29 cellular contexts compared by ENCODE assay signal in the genomic region with DNA sequence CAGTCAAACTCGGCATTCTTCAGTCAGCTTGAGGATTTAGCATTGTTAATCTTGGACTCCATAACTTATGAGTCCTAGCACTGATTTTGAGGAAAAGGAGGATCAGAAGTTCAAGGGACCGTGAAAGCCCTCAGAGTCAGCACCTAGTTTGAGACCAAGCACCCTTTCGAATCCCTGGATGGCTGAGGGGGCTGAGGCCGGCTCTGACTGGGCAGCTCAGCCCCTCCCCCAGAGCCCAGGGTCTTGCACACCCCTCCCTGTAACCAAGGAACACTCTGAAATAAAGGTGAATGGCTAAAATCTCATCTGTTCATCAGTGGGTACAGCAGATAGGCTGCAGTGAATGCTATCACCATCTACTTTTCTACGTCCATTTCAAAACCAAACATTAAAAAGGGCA. TPM values are rescaled to one million over a fixed set of nuclear protein-coding genes. Genes with fewer than 3 reads are reported as not detected.
"Had no signal": no experiment of that assay in that cellular context is flagged by ENCODE, and none has a peak within 500 bp of the region (broad histone marks: within the 10 kb centered on the region; RNA-seq: fewer than 3 reads in every experiment).

No MANE protein-coding gene starts in this region.

- H3K4me3 ChIP-seq: coronary artery, dorsolateral prefrontal cortex, right lobe of liver, transverse colon had no signal

- H3K9me3 Mint-ChIP-seq: activated CD4-positive, alpha-beta memory T cell treated with anti-CD3 and anti-CD28 coated beads, Interleukin-2, amount 10 ng/mL, durations not matched to agents 7 days and 5 days; activated CD4-positive, alpha-beta T cell treated with anti-CD3 and anti-CD28 coated beads, Interleukin-2, amount 10 ng/mL, durations not matched to agents 7 days and 5 days; activated T-cell treated with anti-CD3 and anti-CD28 coated beads, Interleukin-2, amount 50 U/mL, for 72 hours; natural killer cell; T-helper 1 cell treated with Interleukin-12 subunit alpha and Interleukin-12 subunit beta and Interleukin-4 antibody, amounts not matched to agents 30 μg/mL and 1 μg/mL, for 36 hours had no signal

- DNase-seq: activated CD4-positive, alpha-beta memory T cell treated with anti-CD3 and anti-CD28 coated beads, Interleukin-2, amount 10 ng/mL, durations not matched to agents 7 days and 5 days; activated CD4-positive, alpha-beta T cell treated with anti-CD3 and anti-CD28 coated beads for 1 hour; activated CD4-positive, alpha-beta T cell treated with anti-CD3 and anti-CD28 coated beads, Interleukin-2, amount 10 ng/mL, durations not matched to agents 7 days and 5 days; activated CD8-positive, alpha-beta memory T cell treated with anti-CD3 and anti-CD28 coated beads, Interleukin-2, amount 10 ng/mL, durations not matched to agents 7 days and 5 days; activated naive CD4-positive, alpha-beta T cell; activated T-cell treated with anti-CD3 and anti-CD28 coated beads for 4 hours; activated T-cell treated with anti-CD3 and anti-CD28 coated beads, Interleukin-2, amount 50 U/mL, for 72 hours; anterior cingulate cortex; effector memory CD4-positive, alpha-beta T cell; hippocampal formation; left colon; natural killer cell; right lobe of liver; stimulated activated CD4-positive, alpha-beta T cell treated with anti-CD3 and anti-CD28 coated beads, Interleukin-12 subunit alpha, Interleukin-12 subunit beta, amount 100 ng/mL, for 4 hours; stimulated activated CD4-positive, alpha-beta T cell treated with anti-CD3 and anti-CD28 coated beads, Interleukin-4, amount 100 ng/mL, for 4 hours; stimulated activated CD8-positive, alpha-beta memory T cell treated with anti-CD3 and anti-CD28 coated beads, Interleukin-4, amount 100 ng/mL, for 48 hours; stimulated activated naive CD4-positive, alpha-beta T cell; SW 1271; T1000; transverse colon had no signal

- H3K27me3 Mint-ChIP-seq: activated CD4-positive, alpha-beta memory T cell treated with anti-CD3 and anti-CD28 coated beads, Interleukin-2, amount 10 ng/mL, durations not matched to agents 7 days and 5 days; activated CD4-positive, alpha-beta T cell treated with anti-CD3 and anti-CD28 coated beads, Interleukin-2, amount 10 ng/mL, durations not matched to agents 7 days and 5 days; activated CD8-positive, alpha-beta memory T cell treated with anti-CD3 and anti-CD28 coated beads, Interleukin-2, amount 10 ng/mL, durations not matched to agents 7 days and 5 days; activated naive CD8-positive, alpha-beta T cell had no signal

- ATAC-seq: activated CD8-positive, alpha-beta memory T cell treated with anti-CD3 and anti-CD28 coated beads, Interleukin-2, amount 10 ng/mL, durations not matched to agents 7 days and 5 days; activated T-cell treated with anti-CD3 and anti-CD28 coated beads, Interleukin-2, amount 50 U/mL, for 72 hours; natural killer cell had no signal

- H3K9me3 ChIP-seq: right lobe of liver, transverse colon had no signal

- H3K4me3 Mint-ChIP-seq: activated CD4-positive, alpha-beta memory T cell treated with anti-CD3 and anti-CD28 coated beads, Interleukin-2, amount 10 ng/mL, durations not matched to agents 7 days and 5 days; activated CD4-positive, alpha-beta T cell treated with anti-CD3 and anti-CD28 coated beads, Interleukin-2, amount 10 ng/mL, durations not matched to agents 7 days and 5 days; activated CD8-positive, alpha-beta memory T cell treated with anti-CD3 and anti-CD28 coated beads, Interleukin-2, amount 10 ng/mL, durations not matched to agents 7 days and 5 days; activated naive CD8-positive, alpha-beta T cell; activated T-cell treated with anti-CD3 and anti-CD28 coated beads, Interleukin-2, amount 50 U/mL, for 72 hours; natural killer cell; T-helper 1 cell treated with Interleukin-12 subunit alpha and Interleukin-12 subunit beta and Interleukin-4 antibody, amounts not matched to agents 30 μg/mL and 1 μg/mL, for 36 hours had no signal

- FAIRE-seq: endothelial cell of umbilical vein, keratinocyte, urothelium cell line had no signal

- H3K4me1 Mint-ChIP-seq: activated CD4-positive, alpha-beta memory T cell treated with anti-CD3 and anti-CD28 coated beads, Interleukin-2, amount 10 ng/mL, durations not matched to agents 7 days and 5 days; activated CD4-positive, alpha-beta T cell treated with anti-CD3 and anti-CD28 coated beads, Interleukin-2, amount 10 ng/mL, durations not matched to agents 7 days and 5 days; activated CD8-positive, alpha-beta memory T cell treated with anti-CD3 and anti-CD28 coated beads, Interleukin-2, amount 10 ng/mL, durations not matched to agents 7 days and 5 days; natural killer cell had no signal

- H3K27ac ChIP-seq: coronary artery, right lobe of liver, transverse colon had no signal

- H3K27ac Mint-ChIP-seq: activated CD4-positive, alpha-beta memory T cell treated with anti-CD3 and anti-CD28 coated beads, Interleukin-2, amount 10 ng/mL, durations not matched to agents 7 days and 5 days; activated CD4-positive, alpha-beta T cell treated with anti-CD3 and anti-CD28 coated beads, Interleukin-2, amount 10 ng/mL, durations not matched to agents 7 days and 5 days; activated CD8-positive, alpha-beta memory T cell treated with anti-CD3 and anti-CD28 coated beads, Interleukin-2, amount 10 ng/mL, durations not matched to agents 7 days and 5 days; activated naive CD8-positive, alpha-beta T cell; activated T-cell treated with anti-CD3 and anti-CD28 coated beads, Interleukin-2, amount 50 U/mL, for 72 hours; T-helper 1 cell treated with Interleukin-12 subunit alpha and Interleukin-12 subunit beta and Interleukin-4 antibody, amounts not matched to agents 30 μg/mL and 1 μg/mL, for 36 hours had no signal

- H3K27me3 ChIP-seq: dorsolateral prefrontal cortex, right lobe of liver, transverse colon had no signal

- H3K4me1 ChIP-seq: right lobe of liver, transverse colon had no signal

RNA-seq across cellular contexts. Expression of gene SLC25A18, which starts 27.3 kb away (rescaled TPM):
- total RNA-seq: activated CD4-positive, alpha-beta memory T cell treated with anti-CD3 and anti-CD28 coated beads, Interleukin-2, amount 10 ng/mL, durations not matched to agents 7 days and 5 days; activated CD4-positive, alpha-beta T cell treated with anti-CD3 and anti-CD28 coated beads, Interleukin-2, amount 10 ng/mL, durations not matched to agents 7 days and 5 days; activated CD8-positive, alpha-beta memory T cell treated with anti-CD3 and anti-CD28 coated beads, Interleukin-2, amount 10 ng/mL, durations not matched to agents 7 days and 5 days; activated T-cell treated with anti-CD3 and anti-CD28 coated beads, Interleukin-2, amount 50 U/mL, for 72 hours; endothelial cell of umbilical vein; fibroblast of lung; left colon; natural killer cell; skeletal muscle tissue had no signal
